In genomic region chr21:42830456-42831455, GRCh38 we compare ENCODE assay signal across 12 cellular contexts. TPM values are rescaled to one million over a fixed set of nuclear protein-coding genes. Genes with fewer than 3 reads are reported as not detected.
DNase-seq lines count a peak whose midpoint lies in the region; ATAC-seq, FAIRE-seq and TF ChIP-seq lines count a peak whose summit lies in the region.
"Had no signal": no experiment of that assay in that cellular context is flagged by ENCODE, and none has a peak within 500 bp of the region (broad histone marks: within the 10 kb centered on the region; RNA-seq: fewer than 3 reads in every experiment).

No MANE protein-coding gene starts in this region.

- H4K8ac ChIP-seq in mesendoderm (ENCODE audit: low read depth, low read length), result no peak overlapping the region

- H2BK15ac ChIP-seq in mesendoderm (replicated peaks; ENCODE audit: low read depth), result no peak overlapping the region

- H3K4ac ChIP-seq in mesendoderm (ENCODE audit: low read depth, low read length), result no peak overlapping the region

- H3K79me1 ChIP-seq in mesendoderm (ENCODE audit: low read length), result no peaks in the 10 kb centered on the region

- H3K4me2 ChIP-seq in mesendoderm (ENCODE audit: low read length), result no peak overlapping the region

- H3K9ac ChIP-seq in mesendoderm (ENCODE audit: low read length), result no peak overlapping the region

- WGBS in mesendoderm (ENCODE audit: extremely low coverage, insufficient coverage, low lambda C conversion rate), result no CpG with 5 or more reads among the region's 25 CpGs

- peak overlapping the region; percentile 30 for H3K27ac Mint-ChIP-seq in activated CD8-positive, alpha-beta T cell treated with anti-CD3 and anti-CD28 coated beads, Interleukin-2, amount 10 ng/mL, durations not matched to agents 7 days and 5 days

- ATAC-seq in activated CD8-positive, alpha-beta T cell treated with anti-CD3 and anti-CD28 coated beads, Interleukin-2, amount 10 ng/mL, durations not matched to agents 7 days and 5 days, result no peak
- ATAC-seq in GM18505 (IDR thresholded peaks at IDR 0.05; ENCODE audit: unreplicated experiment), result no peak

- H3K36me3 Mint-ChIP-seq in activated CD8-positive, alpha-beta T cell treated with anti-CD3 and anti-CD28 coated beads, Interleukin-2, amount 10 ng/mL, durations not matched to agents 7 days and 5 days (ENCODE audit: low read depth), result peaks cover 9% of the 10 kb centered on the region

- no peak overlapping the region for H2AK5ac ChIP-seq in mesendoderm (ENCODE audit: low read length)

- H3K36me3 ChIP-seq in mesendoderm (ENCODE audit: control insufficient read depth, insufficient read depth, low read length), result peaks cover 4% of the 10 kb centered on the region
- H3K36me3 ChIP-seq: HAP-1 had no signal

- DNase-seq in DMS53 (lab: John Stamatoyannopoulos, UW) (peak; percentile 48), DMS53 treated with DMSO at 0.1 percent for 48 hours (lab: John Stamatoyannopoulos, UW; ENCODE audit: unreplicated experiment) (no peak), GM13977 (ENCODE audit: low spot score) (no peak), mesendoderm (peak; percentile 51), GM19239 (ENCODE audit: insufficient read length, low spot score) (no peak), NOMO-1 (lab: John Stamatoyannopoulos, UW; ENCODE audit: unreplicated experiment in 2 of 2) (no peak)
- DNase-seq in activated CD8-positive, alpha-beta T cell treated with anti-CD3 and anti-CD28 coated beads, Interleukin-2, amount 10 ng/mL, durations not matched to agents 7 days and 5 days, result peak; percentile 46
- DNase-seq: cerebellar nuclear complex, hippocampal formation, occipital lobe had no signal

- H3K27me3 ChIP-seq in mesendoderm (ENCODE audit: insufficient read depth, low read length, poor library complexity), result no peaks in the 10 kb centered on the region

- no peak overlapping the region for H3K27ac ChIP-seq in mesendoderm (ENCODE audit: low read depth, low read length)

- no peaks in the 10 kb centered on the region for H3K79me2 ChIP-seq in mesendoderm (ENCODE audit: control insufficient read depth, insufficient read depth, low read length)

- H3K27me3 Mint-ChIP-seq in activated CD8-positive, alpha-beta T cell treated with anti-CD3 and anti-CD28 coated beads, Interleukin-2, amount 10 ng/mL, durations not matched to agents 7 days and 5 days (ENCODE audit: low read depth), result peaks cover 32% of the 10 kb centered on the region

- no peak overlapping the region for H3K18ac ChIP-seq in mesendoderm (ENCODE audit: low read length)

- no peak overlapping the region for H3K56ac ChIP-seq in mesendoderm (ENCODE audit: low read length)

- H3K4me3 Mint-ChIP-seq in activated CD8-positive, alpha-beta T cell treated with anti-CD3 and anti-CD28 coated beads, Interleukin-2, amount 10 ng/mL, durations not matched to agents 7 days and 5 days, result no peak overlapping the region

- H3K9me3 Mint-ChIP-seq in activated CD8-positive, alpha-beta T cell treated with anti-CD3 and anti-CD28 coated beads, Interleukin-2, amount 10 ng/mL, durations not matched to agents 7 days and 5 days (ENCODE audit: insufficient read depth), result peaks cover 5% of the 10 kb centered on the region

- peaks cover 3% of the 10 kb centered on the region for H3K4me1 ChIP-seq in mesendoderm (ENCODE audit: control insufficient read depth, low read depth, low read length)
- H3K4me1 ChIP-seq: HAP-1 had no signal

- CTCF ChIA-PET in activated CD8-positive, alpha-beta T cell treated with anti-CD3 and anti-CD28 coated beads, Interleukin-2, amount 10 ng/mL, durations not matched to agents 7 days and 5 days (lab: Charles Lee), result interaction anchor here (0.7 to 2.6 kb wide), 3 partner anchors 9 to 254 kb away, joined by 3 to 17 read pairs (median 6); no protein-coding TSS in a partner anchor

- peak; percentile 37 for TF ChIP-seq CTCF in GM13977 (IDR thresholded peaks at IDR 0.05; ENCODE audit: extremely low read depth, insufficient read depth, missing control alignments)

- no peak for TF ChIP-seq POLR2A in GM18505 (IDR thresholded peaks at IDR 0.05; ENCODE audit: borderline replicate concordance, extremely low read depth, insufficient read depth, insufficient read length)

- no peak for FAIRE-seq in GM19239 (lab: Jason Lieb, UNC)

- H2BK5ac ChIP-seq in mesendoderm (ENCODE audit: low read length), result no peak overlapping the region

- no peak overlapping the region for H4K5ac ChIP-seq in mesendoderm (ENCODE audit: low read length)

- H3K23ac ChIP-seq in mesendoderm (ENCODE audit: low read length), result no peak overlapping the region

- no peak overlapping the region for H2BK120ac ChIP-seq in mesendoderm (ENCODE audit: low read depth, low read length)

- H3K4me3 ChIP-seq in mesendoderm (ENCODE audit: low read length), result no peak overlapping the region
- H3K4me3 ChIP-seq: HAP-1 had no signal

- peaks cover 31% of the 10 kb centered on the region for H3K4me1 Mint-ChIP-seq in activated CD8-positive, alpha-beta T cell treated with anti-CD3 and anti-CD28 coated beads, Interleukin-2, amount 10 ng/mL, durations not matched to agents 7 days and 5 days (ENCODE audit: low read depth)

- in situ Hi-C loops in GM13977 (cut with MboI; ENCODE audit: low pct_unique_long_range_greater_than_20kb, low sequenced_read_pairs, unreplicated experiment), result no loop called here

- POLR2A ChIA-PET in activated CD8-positive, alpha-beta T cell treated with anti-CD3 and anti-CD28 coated beads, Interleukin-2, amount 10 ng/mL, durations not matched to agents 7 days and 5 days (lab: Charles Lee), result no interaction called here

RNA-seq across cellular contexts. Expression of gene WDR4, which starts 48.6 kb away (rescaled TPM):
- total RNA-seq in activated CD8-positive, alpha-beta T cell treated with anti-CD3 and anti-CD28 coated beads, Interleukin-2, amount 10 ng/mL, durations not matched to agents 7 days and 5 days, result 10 to 100 TPM; 35.6 to 40.9 TPM
- polyA plus RNA-seq in mesendoderm (2013, experiment 1 of 2), result 25.3 TPM
- 26.6 TPM for polyA plus RNA-seq in mesendoderm (2013, experiment 2 of 2)

Comparison
In these comparisons a context has a peak if more than half of its experiments do, and no peak if none do; other contexts are left out.
1. DNase-seq: peak in DMS53 (single experiment), activated CD8-positive, alpha-beta T cell treated with anti-CD3 and anti-CD28 coated beads, Interleukin-2, amount 10 ng/mL, durations not matched to agents 7 days and 5 days (single experiment) and mesendoderm (single experiment); none in DMS53 treated with DMSO at 0.1 percent for 48 hours (single experiment), GM13977 (single experiment), GM19239 (single experiment) and NOMO-1 (0 of 2).